8 cellular contexts compared by ENCODE assay signal in the genomic region with DNA sequence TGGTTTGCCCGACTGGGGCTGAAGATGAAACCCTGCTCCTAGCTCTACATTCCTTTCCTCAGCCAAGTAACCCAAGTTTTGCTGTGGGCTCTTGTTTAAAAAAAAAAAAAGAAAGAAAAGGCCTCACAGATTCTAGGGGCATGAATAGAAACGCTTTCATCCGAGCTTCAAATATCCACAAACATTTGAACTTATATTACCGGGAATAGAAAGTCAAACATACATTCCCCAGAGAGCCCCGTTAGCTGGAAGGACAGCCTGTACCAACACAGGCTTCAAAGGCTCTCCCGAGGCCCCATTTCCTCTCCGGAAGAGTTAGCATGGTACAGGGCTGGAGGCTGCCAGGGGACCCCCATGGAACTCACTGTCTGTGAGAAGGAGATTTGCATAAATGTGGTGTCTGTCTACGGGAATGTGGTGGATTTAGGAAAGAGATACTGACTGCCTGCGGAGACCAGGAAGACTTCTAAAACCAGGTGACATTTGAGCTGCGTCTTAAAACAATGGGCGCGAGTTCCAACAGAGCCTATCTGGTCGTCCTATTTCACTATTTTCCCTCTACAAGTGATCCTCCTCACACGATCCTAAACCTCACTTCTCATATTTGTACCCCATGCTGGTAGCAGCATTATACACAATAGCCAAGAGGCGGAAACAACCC. TPM values are rescaled to one million over a fixed set of nuclear protein-coding genes. Genes with fewer than 3 reads are reported as not detected.
DNase-seq lines count a peak whose midpoint lies in the region; ATAC-seq, FAIRE-seq and TF ChIP-seq lines count a peak whose summit lies in the region.

No MANE protein-coding gene starts in this region.

- H3K36me3 ChIP-seq in BJ (ENCODE audit: control insufficient read depth, insufficient read depth, low read length): no peaks in the 10 kb centered on the region
- H3K36me3 ChIP-seq in Panc1 (ENCODE audit: control insufficient read depth, insufficient read depth, low read length): no peaks in the 10 kb centered on the region

- H3K27ac ChIP-seq in Panc1 (ENCODE audit: low read length): peak overlapping the region; percentile 31; the same call in 1 of the 2 replicates

- no peak for DNase-seq in BJ (ENCODE audit: low read depth)
- DNase-seq in Panc1 (ENCODE audit: low read depth, low spot score): no peak
- DNase-seq in HK-2 (ENCODE audit: unreplicated experiment): no peak
- no peak for DNase-seq in GM12891 (ENCODE audit: insufficient read length, low spot score)
- no peak for DNase-seq in NCI-H1436 (lab: John Stamatoyannopoulos, UW)

- no peak for TF ChIP-seq POLR2A in GM12891 (IDR thresholded peaks at IDR 0.05; ENCODE audit: low read depth, low read length)

- peak overlapping the region; percentile 87 to 90 (median 89) for H3K4me3 Mint-ChIP-seq in nephron

- POLR2A ChIA-PET in BJ (lab: Charles Lee): no interaction called here
- POLR2A ChIA-PET in Panc1 (lab: Charles Lee): no interaction called here

- CTCF ChIA-PET in BJ (lab: Yijun Ruan, JAX) (interaction anchor here (0.7 to 6.2 kb wide), 12 partner anchors 10 to 90 kb away, joined by 3 to 157 read pairs (median 13); no protein-coding TSS in a partner anchor), Panc1 (lab: Charles Lee) (no interaction called here)

- H3K9me3 ChIP-seq in Panc1 (ENCODE audit: control insufficient read depth, insufficient read depth, low read depth, low read length): no peaks in the 10 kb centered on the region

- H3K4me1 Mint-ChIP-seq in nephron: peaks cover 12% of the 10 kb centered on the region

- peaks cover 9% of the 10 kb centered on the region for H3K9me3 Mint-ChIP-seq in nephron

- peaks cover 40% of the 10 kb centered on the region for H3K27me3 Mint-ChIP-seq in nephron (ENCODE audit: low read depth)

- H3K27ac Mint-ChIP-seq in nephron: peak overlapping the region; percentile 2 to 14 (median 12)

- H3K4me1 ChIP-seq in Panc1 (ENCODE audit: control insufficient read depth, insufficient read depth, low read length): no peaks in the 10 kb centered on the region

- H3K4me3 ChIP-seq in BJ (ENCODE audit: low read depth, low read length) (peak overlapping the region; percentile 50), Panc1 (ENCODE audit: low read depth in 2 of 2, low read length in 2 of 2) (peak overlapping the region; percentile 46 to 56)

- H3K27me3 ChIP-seq in BJ (ENCODE audit: control insufficient read depth, insufficient read depth, low read length) (peaks cover 6% of the 10 kb centered on the region), Panc1 (ENCODE audit: control insufficient read depth, insufficient read depth, low read length) (no peaks in the 10 kb centered on the region)

- in situ Hi-C loops in Panc1 (cut with HindIII; ENCODE audit: low pct_unique_long_range_greater_than_20kb, low sequenced_read_pairs): no loop called here

- ATAC-seq in Panc1: no peak
- peak; percentile 15 for ATAC-seq in esophagus mucosa
- ATAC-seq in HG03457 (IDR thresholded peaks at IDR 0.05; ENCODE audit: unreplicated experiment): no peak

- FAIRE-seq in GM12891 (lab: Jason Lieb, UNC): no peak

- BruUV-seq in Panc1 (replicated peaks; lab: Mats Ljungman, UMichigan): no TSS peak

- TF ChIP-seq CTCF in BJ (IDR thresholded peaks at IDR 0.05; ENCODE audit: insufficient read depth, low read depth, low read length): no peak
- no peak for TF ChIP-seq CTCF in Panc1 (IDR thresholded peaks at IDR 0.05)
- TF ChIP-seq CTCF in nephron (IDR thresholded peaks at IDR 0.05; ENCODE audit: unreplicated experiment in 3 of 3): no peak

- H3K36me3 Mint-ChIP-seq in nephron (ENCODE audit: low read depth): no peaks in the 10 kb centered on the region

- intact Hi-C loops in Panc1 (cut with micrococcal nuclease; ENCODE audit: unreplicated experiment): no loop called here

TF ChIP-seq in GM12891, 5 proteins besides CTCF, POLR2A, EP300 and RAD21:
- TF ChIP-seq POU2F2 (IDR thresholded peaks at IDR 0.05; ENCODE audit: low read depth, low read length): no peak
TF ChIP-seq in GM12891: peak in this region for 0.

RNA-seq across cellular contexts. Expression of a gene that starts 0.7 kb away (rescaled TPM):
- polyA plus RNA-seq in BJ (2011; rRNA removed): 0.92 and 0.97 TPM in 2 replicates
- polyA minus RNA-seq in BJ (2011; rRNA and poly(A)+ RNA removed): 0.51 and 0.66 TPM in 2 replicates
- total RNA-seq in Panc1 (2021; ENCODE audit: unreplicated experiment) (3.5 TPM), esophagus mucosa (0.56 TPM)
- polyA plus RNA-seq in Panc1 (2012; ENCODE audit: insufficient read length): 5.3 TPM
- polyA plus RNA-seq in GM12891 (2012; ENCODE audit: low read depth, missing spikeins): not detected

RNA-seq across cellular contexts. Expression of a gene that starts 23.3 kb away (rescaled TPM):
- 2.5 and 5.1 TPM in 2 replicates for polyA plus RNA-seq in BJ (2011; rRNA removed)
- polyA minus RNA-seq in BJ (2011; rRNA and poly(A)+ RNA removed): 3.9 and 4.0 TPM in 2 replicates
- total RNA-seq in Panc1 (2021; ENCODE audit: unreplicated experiment) (13.8 TPM), esophagus mucosa (2.4 TPM)
- 6.4 TPM for polyA plus RNA-seq in Panc1 (2012; ENCODE audit: insufficient read length)
- polyA plus RNA-seq in GM12891 (2012; ENCODE audit: low read depth, missing spikeins): 3.1 TPM

RNA-seq across cellular contexts. Expression of a gene that starts 38.2 kb away (rescaled TPM):
- 379 and 855 TPM in 2 replicates for polyA plus RNA-seq in BJ (2011; rRNA removed)
- 121 and 162 TPM in 2 replicates for polyA minus RNA-seq in BJ (2011; rRNA and poly(A)+ RNA removed)
- 123 TPM for total RNA-seq in Panc1 (2021; ENCODE audit: unreplicated experiment)
- 105 TPM for polyA plus RNA-seq in Panc1 (2012; ENCODE audit: insufficient read length)
- total RNA-seq in esophagus mucosa: 85.4 TPM
- polyA plus RNA-seq in GM12891 (2012; ENCODE audit: low read depth, missing spikeins): 38.9 TPM
